ENCODE assay signal across 1 cellular context in the genomic region with DNA sequence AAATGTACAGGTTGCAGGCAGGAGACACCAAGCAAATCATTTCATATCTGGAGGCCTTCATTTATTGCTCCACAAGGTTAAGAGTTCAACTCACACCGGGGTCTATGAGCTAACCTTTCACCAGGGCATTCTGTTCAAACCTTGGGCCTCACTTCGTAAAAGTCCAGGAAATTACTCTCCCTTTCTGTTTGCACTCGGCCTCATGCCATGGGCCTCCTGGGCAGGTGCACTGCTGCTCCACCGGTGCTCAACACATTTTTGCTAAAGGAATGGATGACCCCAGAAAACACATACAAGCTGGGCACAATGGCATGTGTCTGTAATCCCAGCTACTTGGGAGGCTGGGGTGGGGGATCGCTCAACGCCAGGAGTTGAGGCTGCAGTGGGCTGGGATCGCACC.
TF ChIP-seq lines count a peak whose summit lies in the region.

No MANE protein-coding gene starts in this region.

TF ChIP-seq in HepG2, 621 proteins besides CTCF, POLR2A, EP300 and RAD21 (continued from another document and continues in another):
- TF ChIP-seq REL (CRISPR knock-in tag; conservative IDR thresholded peaks at IDR 0.05) (no peak), CREM (IDR thresholded peaks at IDR 0.05) (no peak), CREM (CRISPR knock-in tag; IDR thresholded peaks at IDR 0.05) (no peak), ZFP37 (CRISPR knock-in tag; IDR thresholded peaks at IDR 0.05; ENCODE audit: borderline replicate concordance) (peak; percentile 92), HNF4G (IDR thresholded peaks at IDR 0.05; ENCODE audit: borderline replicate concordance, low read depth, low read length) (peak; percentile 8; the same call in 1 of the 2 replicates), HNF4G (CRISPR knock-in tag; IDR thresholded peaks at IDR 0.05; ENCODE audit: borderline replicate concordance, low read depth) (no peak), ZNF264 (CRISPR knock-in tag; IDR thresholded peaks at IDR 0.05) (peak; percentile 65; the same call in 1 of the 2 replicates), ELF3 (CRISPR knock-in tag; IDR thresholded peaks at IDR 0.05) (peak; percentile 62), ATRX (CRISPR knock-in tag; IDR thresholded peaks at IDR 0.05; ENCODE audit: borderline replicate concordance) (no peak), KDM2A (CRISPR knock-in tag; IDR thresholded peaks at IDR 0.05; ENCODE audit: borderline replicate concordance, low read depth) (no peak), MEIS1 (CRISPR knock-in tag; IDR thresholded peaks at IDR 0.05; ENCODE audit: borderline replicate concordance) (no peak), ZNF501 (CRISPR knock-in tag; IDR thresholded peaks at IDR 0.05) (no peak), ZNF572 (CRISPR knock-in tag; IDR thresholded peaks at IDR 0.05) (no peak), KLF16 (CRISPR knock-in tag; IDR thresholded peaks at IDR 0.05) (0 out of 4 replicates have a peak, but pooled peaks of 1 of the 2 experiments have one; percentile 21), SETDB1 (CRISPR knock-in tag; IDR thresholded peaks at IDR 0.05; ENCODE audit: borderline replicate concordance) (no peak), GATAD2A (CRISPR knock-in tag; IDR thresholded peaks at IDR 0.05) (no peak), ZNF557 (CRISPR knock-in tag; IDR thresholded peaks at IDR 0.05) (0 out of 2 replicates have a peak, but pooled peaks have one; percentile 86), ZNF776 (CRISPR knock-in tag; IDR thresholded peaks at IDR 0.05) (no peak), EZH2 (conservative IDR thresholded peaks at IDR 0.05; ENCODE audit: low read depth, low read length) (no peak), PAF1 (CRISPR knock-in tag; IDR thresholded peaks at IDR 0.05) (no peak), NCOR1 (IDR thresholded peaks at IDR 0.05; ENCODE audit: borderline replicate concordance, low read length) (peak; percentile 31; the same call in 1 of the 2 replicates), RFXAP (CRISPR knock-in tag; IDR thresholded peaks at IDR 0.05; ENCODE audit: borderline replicate concordance) (0 out of 2 replicates have a peak, but pooled peaks have one; percentile 49), REPIN1 (CRISPR knock-in tag; IDR thresholded peaks at IDR 0.05; ENCODE audit: borderline replicate concordance, low read depth) (no peak), ZNF816 (CRISPR knock-in tag; IDR thresholded peaks at IDR 0.05; ENCODE audit: borderline replicate concordance) (no peak), ESRRA (CRISPR knock-in tag; IDR thresholded peaks at IDR 0.05; ENCODE audit: low read depth) (no peak), ZNF547 (CRISPR knock-in tag; IDR thresholded peaks at IDR 0.05) (no peak), RFXANK (CRISPR knock-in tag; IDR thresholded peaks at IDR 0.05) (no peak), ATF7-NPFF (CRISPR knock-in tag; IDR thresholded peaks at IDR 0.05; ENCODE audit: low read depth) (no peak; the same call in 1 of the 2 replicates), RXRB (CRISPR knock-in tag; IDR thresholded peaks at IDR 0.05; ENCODE audit: borderline replicate concordance) (peak; percentile 41; the same call in 1 of the 2 replicates), NR2F6 (IDR thresholded peaks at IDR 0.05) (peak; percentile 50), NR2F6 (CRISPR knock-in tag; IDR thresholded peaks at IDR 0.05) (0 out of 2 replicates have a peak, but pooled peaks have one; percentile 12), TAF15 (IDR thresholded peaks at IDR 0.05; ENCODE audit: low read depth, low read length, poor library complexity, severe bottlenecking) (no peak), ZNF883 (CRISPR knock-in tag; IDR thresholded peaks at IDR 0.05; ENCODE audit: not compliant biosample characterization) (no peak), IRF2 (CRISPR knock-in tag; IDR thresholded peaks at IDR 0.05) (0 out of 2 replicates have a peak, but pooled peaks have one; percentile 14), MATR3 (CRISPR knock-in tag; IDR thresholded peaks at IDR 0.05) (no peak), NONO (IDR thresholded peaks at IDR 0.05) (no peak), NONO (CRISPR knock-in tag; conservative IDR thresholded peaks at IDR 0.05) (no peak), XRCC5 (optimal IDR thresholded peaks at IDR 0.05; ENCODE audit: low read length) (no peak), ZNF790 (CRISPR knock-in tag; IDR thresholded peaks at IDR 0.05; ENCODE audit: borderline replicate concordance) (no peak), HNF4A (CRISPR knock-in tag; IDR thresholded peaks at IDR 0.05) (peak; percentile 48), HOXA3 (CRISPR knock-in tag; IDR thresholded peaks at IDR 0.05) (peak; percentile 45; the same call in 1 of the 2 replicates), MLLT10 (CRISPR knock-in tag; IDR thresholded peaks at IDR 0.05) (no peak)
- TF ChIP-seq, protein P1, sequence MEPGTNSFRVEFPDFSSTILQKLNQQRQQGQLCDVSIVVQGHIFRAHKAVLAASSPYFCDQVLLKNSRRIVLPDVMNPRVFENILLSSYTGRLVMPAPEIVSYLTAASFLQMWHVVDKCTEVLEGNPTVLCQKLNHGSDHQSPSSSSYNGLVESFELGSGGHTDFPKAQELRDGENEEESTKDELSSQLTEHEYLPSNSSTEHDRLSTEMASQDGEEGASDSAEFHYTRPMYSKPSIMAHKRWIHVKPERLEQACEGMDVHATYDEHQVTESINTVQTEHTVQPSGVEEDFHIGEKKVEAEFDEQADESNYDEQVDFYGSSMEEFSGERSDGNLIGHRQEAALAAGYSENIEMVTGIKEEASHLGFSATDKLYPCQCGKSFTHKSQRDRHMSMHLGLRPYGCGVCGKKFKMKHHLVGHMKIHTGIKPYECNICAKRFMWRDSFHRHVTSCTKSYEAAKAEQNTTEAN (CRISPR knock-in tag; conservative IDR thresholded peaks at IDR 0.05) = peak; percentile 63
- TF ChIP-seq, protein P2, sequence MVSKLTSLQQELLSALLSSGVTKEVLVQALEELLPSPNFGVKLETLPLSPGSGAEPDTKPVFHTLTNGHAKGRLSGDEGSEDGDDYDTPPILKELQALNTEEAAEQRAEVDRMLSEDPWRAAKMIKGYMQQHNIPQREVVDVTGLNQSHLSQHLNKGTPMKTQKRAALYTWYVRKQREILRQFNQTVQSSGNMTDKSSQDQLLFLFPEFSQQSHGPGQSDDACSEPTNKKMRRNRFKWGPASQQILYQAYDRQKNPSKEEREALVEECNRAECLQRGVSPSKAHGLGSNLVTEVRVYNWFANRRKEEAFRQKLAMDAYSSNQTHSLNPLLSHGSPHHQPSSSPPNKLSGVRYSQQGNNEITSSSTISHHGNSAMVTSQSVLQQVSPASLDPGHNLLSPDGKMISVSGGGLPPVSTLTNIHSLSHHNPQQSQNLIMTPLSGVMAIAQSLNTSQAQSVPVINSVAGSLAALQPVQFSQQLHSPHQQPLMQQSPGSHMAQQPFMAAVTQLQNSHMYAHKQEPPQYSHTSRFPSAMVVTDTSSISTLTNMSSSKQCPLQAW (CRISPR knock-in tag; IDR thresholded peaks at IDR 0.05) = no peak
- TF ChIP-seq, protein P3, sequence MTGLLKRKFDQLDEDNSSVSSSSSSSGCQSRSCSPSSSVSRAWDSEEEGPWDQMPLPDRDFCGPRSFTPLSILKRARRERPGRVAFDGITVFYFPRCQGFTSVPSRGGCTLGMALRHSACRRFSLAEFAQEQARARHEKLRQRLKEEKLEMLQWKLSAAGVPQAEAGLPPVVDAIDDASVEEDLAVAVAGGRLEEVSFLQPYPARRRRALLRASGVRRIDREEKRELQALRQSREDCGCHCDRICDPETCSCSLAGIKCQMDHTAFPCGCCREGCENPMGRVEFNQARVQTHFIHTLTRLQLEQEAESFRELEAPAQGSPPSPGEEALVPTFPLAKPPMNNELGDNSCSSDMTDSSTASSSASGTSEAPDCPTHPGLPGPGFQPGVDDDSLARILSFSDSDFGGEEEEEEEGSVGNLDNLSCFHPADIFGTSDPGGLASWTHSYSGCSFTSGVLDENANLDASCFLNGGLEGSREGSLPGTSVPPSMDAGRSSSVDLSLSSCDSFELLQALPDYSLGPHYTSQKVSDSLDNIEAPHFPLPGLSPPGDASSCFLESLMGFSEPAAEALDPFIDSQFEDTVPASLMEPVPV (CRISPR knock-in tag; IDR thresholded peaks at IDR 0.05) = no peak
- TF ChIP-seq, protein P4, sequence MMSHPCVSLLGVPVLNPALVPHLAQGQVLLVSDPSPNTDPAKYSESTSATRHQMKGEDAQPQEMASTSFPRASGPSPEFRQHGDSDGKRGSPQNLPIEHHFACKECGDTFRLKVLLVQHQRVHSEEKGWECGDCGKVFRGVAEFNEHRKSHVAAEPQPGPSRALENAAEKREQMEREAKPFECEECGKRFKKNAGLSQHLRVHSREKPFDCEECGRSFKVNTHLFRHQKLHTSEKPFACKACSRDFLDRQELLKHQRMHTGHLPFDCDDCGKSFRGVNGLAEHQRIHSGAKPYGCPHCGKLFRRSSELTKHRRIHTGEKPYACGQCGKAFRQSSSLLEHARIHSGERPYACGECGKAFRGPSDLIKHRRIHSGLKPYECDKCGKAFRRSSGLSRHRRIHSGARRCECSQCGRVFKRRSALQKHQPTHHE (CRISPR knock-in tag; IDR thresholded peaks at IDR 0.05; ENCODE audit: borderline replicate concordance) = 0 out of 2 replicates have a peak, but pooled peaks have one; percentile 71
- TF ChIP-seq, protein P5, sequence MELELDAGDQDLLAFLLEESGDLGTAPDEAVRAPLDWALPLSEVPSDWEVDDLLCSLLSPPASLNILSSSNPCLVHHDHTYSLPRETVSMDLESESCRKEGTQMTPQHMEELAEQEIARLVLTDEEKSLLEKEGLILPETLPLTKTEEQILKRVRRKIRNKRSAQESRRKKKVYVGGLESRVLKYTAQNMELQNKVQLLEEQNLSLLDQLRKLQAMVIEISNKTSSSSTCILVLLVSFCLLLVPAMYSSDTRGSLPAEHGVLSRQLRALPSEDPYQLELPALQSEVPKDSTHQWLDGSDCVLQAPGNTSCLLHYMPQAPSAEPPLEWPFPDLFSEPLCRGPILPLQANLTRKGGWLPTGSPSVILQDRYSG (CRISPR knock-in tag; IDR thresholded peaks at IDR 0.05) = 0 out of 2 replicates have a peak, but pooled peaks have one; percentile 50
- TF ChIP-seq, protein P6, sequence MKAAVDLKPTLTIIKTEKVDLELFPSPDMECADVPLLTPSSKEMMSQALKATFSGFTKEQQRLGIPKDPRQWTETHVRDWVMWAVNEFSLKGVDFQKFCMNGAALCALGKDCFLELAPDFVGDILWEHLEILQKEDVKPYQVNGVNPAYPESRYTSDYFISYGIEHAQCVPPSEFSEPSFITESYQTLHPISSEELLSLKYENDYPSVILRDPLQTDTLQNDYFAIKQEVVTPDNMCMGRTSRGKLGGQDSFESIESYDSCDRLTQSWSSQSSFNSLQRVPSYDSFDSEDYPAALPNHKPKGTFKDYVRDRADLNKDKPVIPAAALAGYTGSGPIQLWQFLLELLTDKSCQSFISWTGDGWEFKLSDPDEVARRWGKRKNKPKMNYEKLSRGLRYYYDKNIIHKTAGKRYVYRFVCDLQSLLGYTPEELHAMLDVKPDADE (CRISPR knock-in tag; IDR thresholded peaks at IDR 0.05) = 0 out of 2 replicates have a peak, but pooled peaks have one; percentile 35
- TF ChIP-seq, protein P7, sequence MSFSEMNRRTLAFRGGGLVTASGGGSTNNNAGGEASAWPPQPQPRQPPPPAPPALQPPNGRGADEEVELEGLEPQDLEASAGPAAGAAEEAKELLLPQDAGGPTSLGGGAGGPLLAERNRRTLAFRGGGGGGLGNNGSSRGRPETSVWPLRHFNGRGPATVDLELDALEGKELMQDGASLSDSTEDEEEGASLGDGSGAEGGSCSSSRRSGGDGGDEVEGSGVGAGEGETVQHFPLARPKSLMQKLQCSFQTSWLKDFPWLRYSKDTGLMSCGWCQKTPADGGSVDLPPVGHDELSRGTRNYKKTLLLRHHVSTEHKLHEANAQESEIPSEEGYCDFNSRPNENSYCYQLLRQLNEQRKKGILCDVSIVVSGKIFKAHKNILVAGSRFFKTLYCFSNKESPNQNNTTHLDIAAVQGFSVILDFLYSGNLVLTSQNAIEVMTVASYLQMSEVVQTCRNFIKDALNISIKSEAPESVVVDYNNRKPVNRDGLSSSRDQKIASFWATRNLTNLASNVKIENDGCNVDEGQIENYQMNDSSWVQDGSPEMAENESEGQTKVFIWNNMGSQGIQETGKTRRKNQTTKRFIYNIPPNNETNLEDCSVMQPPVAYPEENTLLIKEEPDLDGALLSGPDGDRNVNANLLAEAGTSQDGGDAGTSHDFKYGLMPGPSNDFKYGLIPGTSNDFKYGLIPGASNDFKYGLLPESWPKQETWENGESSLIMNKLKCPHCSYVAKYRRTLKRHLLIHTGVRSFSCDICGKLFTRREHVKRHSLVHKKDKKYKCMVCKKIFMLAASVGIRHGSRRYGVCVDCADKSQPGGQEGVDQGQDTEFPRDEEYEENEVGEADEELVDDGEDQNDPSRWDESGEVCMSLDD (CRISPR knock-in tag; IDR thresholded peaks at IDR 0.05; ENCODE audit: borderline replicate concordance) = peak; percentile 67; the same call in 1 of the 2 replicates
- TF ChIP-seq, protein P8, sequence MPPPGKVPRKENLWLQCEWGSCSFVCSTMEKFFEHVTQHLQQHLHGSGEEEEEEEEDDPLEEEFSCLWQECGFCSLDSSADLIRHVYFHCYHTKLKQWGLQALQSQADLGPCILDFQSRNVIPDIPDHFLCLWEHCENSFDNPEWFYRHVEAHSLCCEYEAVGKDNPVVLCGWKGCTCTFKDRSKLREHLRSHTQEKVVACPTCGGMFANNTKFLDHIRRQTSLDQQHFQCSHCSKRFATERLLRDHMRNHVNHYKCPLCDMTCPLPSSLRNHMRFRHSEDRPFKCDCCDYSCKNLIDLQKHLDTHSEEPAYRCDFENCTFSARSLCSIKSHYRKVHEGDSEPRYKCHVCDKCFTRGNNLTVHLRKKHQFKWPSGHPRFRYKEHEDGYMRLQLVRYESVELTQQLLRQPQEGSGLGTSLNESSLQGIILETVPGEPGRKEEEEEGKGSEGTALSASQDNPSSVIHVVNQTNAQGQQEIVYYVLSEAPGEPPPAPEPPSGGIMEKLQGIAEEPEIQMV (CRISPR knock-in tag; IDR thresholded peaks at IDR 0.05; ENCODE audit: low read depth) = no peak
- TF ChIP-seq, protein P9, sequence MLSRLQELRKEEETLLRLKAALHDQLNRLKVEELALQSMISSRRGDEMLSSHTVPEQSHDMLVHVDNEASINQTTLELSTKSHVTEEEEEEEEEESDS (CRISPR knock-in tag; IDR thresholded peaks at IDR 0.05; ENCODE audit: borderline replicate concordance) = no peak
- TF ChIP-seq, protein P10, sequence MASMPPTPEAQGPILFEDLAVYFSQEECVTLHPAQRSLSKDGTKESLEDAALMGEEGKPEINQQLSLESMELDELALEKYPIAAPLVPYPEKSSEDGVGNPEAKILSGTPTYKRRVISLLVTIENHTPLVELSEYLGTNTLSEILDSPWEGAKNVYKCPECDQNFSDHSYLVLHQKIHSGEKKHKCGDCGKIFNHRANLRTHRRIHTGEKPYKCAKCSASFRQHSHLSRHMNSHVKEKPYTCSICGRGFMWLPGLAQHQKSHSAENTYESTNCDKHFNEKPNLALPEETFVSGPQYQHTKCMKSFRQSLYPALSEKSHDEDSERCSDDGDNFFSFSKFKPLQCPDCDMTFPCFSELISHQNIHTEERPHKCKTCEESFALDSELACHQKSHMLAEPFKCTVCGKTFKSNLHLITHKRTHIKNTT (CRISPR knock-in tag; IDR thresholded peaks at IDR 0.05) = no peak
- TF ChIP-seq, protein P11, sequence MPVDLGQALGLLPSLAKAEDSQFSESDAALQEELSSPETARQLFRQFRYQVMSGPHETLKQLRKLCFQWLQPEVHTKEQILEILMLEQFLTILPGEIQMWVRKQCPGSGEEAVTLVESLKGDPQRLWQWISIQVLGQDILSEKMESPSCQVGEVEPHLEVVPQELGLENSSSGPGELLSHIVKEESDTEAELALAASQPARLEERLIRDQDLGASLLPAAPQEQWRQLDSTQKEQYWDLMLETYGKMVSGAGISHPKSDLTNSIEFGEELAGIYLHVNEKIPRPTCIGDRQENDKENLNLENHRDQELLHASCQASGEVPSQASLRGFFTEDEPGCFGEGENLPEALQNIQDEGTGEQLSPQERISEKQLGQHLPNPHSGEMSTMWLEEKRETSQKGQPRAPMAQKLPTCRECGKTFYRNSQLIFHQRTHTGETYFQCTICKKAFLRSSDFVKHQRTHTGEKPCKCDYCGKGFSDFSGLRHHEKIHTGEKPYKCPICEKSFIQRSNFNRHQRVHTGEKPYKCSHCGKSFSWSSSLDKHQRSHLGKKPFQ (CRISPR knock-in tag; IDR thresholded peaks at IDR 0.05; ENCODE audit: insufficient replicate concordance) = peak; percentile 63
